Comparison of ENCODE assay signal across 26 cellular contexts in genomic region chr22:24169439-24170058, GRCh38. TPM values are rescaled to one million over a fixed set of nuclear protein-coding genes. Genes with fewer than 3 reads are reported as not detected.
A peak's percentile ranks its signal among the peaks of the same experiment; 100 is the strongest.
DNase-seq lines count a peak whose midpoint lies in the region; ATAC-seq, FAIRE-seq and TF ChIP-seq lines count a peak whose summit lies in the region.
"Had no signal": no experiment of that assay in that cellular context is flagged by ENCODE, and none has a peak within 500 bp of the region (broad histone marks: within the 10 kb centered on the region; RNA-seq: fewer than 3 reads in every experiment).

No MANE protein-coding gene starts in this region.

- H3K9ac ChIP-seq in GM12878 (ENCODE audit: control insufficient read depth, insufficient read depth, low read length) (no peak overlapping the region), trophoblast cell (ENCODE audit: low read length) (no peak overlapping the region)

- no peak for DNase-seq in activated CD4-positive, alpha-beta T cell treated with anti-CD3 and anti-CD28 coated beads, Interleukin-2, amount 10 ng/mL, durations not matched to agents 7 days and 5 days
- no peak for DNase-seq in activated CD4-positive, alpha-beta T cell treated with anti-CD3 and anti-CD28 coated beads for 36 hours
- no peak for DNase-seq in GM23338 (ENCODE audit: low spot score)
- no peak for DNase-seq in GM12878 (ENCODE audit: low read depth, low spot score)
- DNase-seq in trophoblast cell, result no peak
- no peak for DNase-seq in NK-92 treated with Interleukin-12 subunit alpha and Interleukin-12 subunit beta, amount 100 ng/mL, for 24 hours (lab: John Stamatoyannopoulos, UW)
- DNase-seq in NCI-H526 treated with DMSO at 0.1 percent for 48 hours (lab: John Stamatoyannopoulos, UW), result no peak
- DNase-seq: brain microvascular endothelial cell; DMS153; foreskin melanocyte; MG63; naive B cell; NCI-H1417 treated with DMSO at 0.1 percent for 48 hours; NCI-H2081 treated with DMSO at 0.1 percent for 48 hours; NCI-H82; OCI-M1; right cardiac atrium; stimulated activated CD4-positive, alpha-beta T cell treated with anti-CD3 and anti-CD28 coated beads, Interleukin-4, amount 100 ng/mL, for 4 hours; T-helper 9 cell; upper lobe of left lung had no signal

- no peak overlapping the region for H3K18ac ChIP-seq in trophoblast cell (ENCODE audit: low read length)

- FAIRE-seq in GM12878 (lab: Jason Lieb, UNC), result no peak
- FAIRE-seq: colon had no signal

- in situ Hi-C loops in GM12878 (cut with MboI), result loop anchor here (5.0 kb wide), 1 partner anchor 217 kb away; no protein-coding TSS in a partner anchor

- H4K20me1 ChIP-seq in GM23338 (replicated peaks; ENCODE audit: insufficient read depth) (no peaks in the 10 kb centered on the region), GM12878 (ENCODE audit: control insufficient read depth, insufficient read depth) (no peaks in the 10 kb centered on the region)

- H3K79me1 ChIP-seq in trophoblast cell (ENCODE audit: low read length), result no peaks in the 10 kb centered on the region

- H3K79me2 ChIP-seq in GM23338 (replicated peaks; ENCODE audit: insufficient read depth), result no peaks in the 10 kb centered on the region
- no peaks in the 10 kb centered on the region for H3K79me2 ChIP-seq in GM12878 (ENCODE audit: control insufficient read depth, insufficient read depth, low read length)
- H3K79me2 ChIP-seq in trophoblast cell (ENCODE audit: control insufficient read depth, insufficient read depth, low read length, poor library complexity), result no peaks in the 10 kb centered on the region

- H3K27ac ChIP-seq in GM23338 (ENCODE audit: low read depth), result no peak overlapping the region
- no peak overlapping the region for H3K27ac ChIP-seq in GM12878 (ENCODE audit: control insufficient read depth, insufficient read depth)
- no peak overlapping the region for H3K27ac ChIP-seq in trophoblast cell (ENCODE audit: low read depth, low read length)
- H3K27ac ChIP-seq: 22Rv1, brain microvascular endothelial cell had no signal

- no peak overlapping the region for H4K8ac ChIP-seq in trophoblast cell (ENCODE audit: low read depth, low read length)

- H3K4me1 ChIP-seq in GM23338 (ENCODE audit: insufficient read depth), result no peaks in the 10 kb centered on the region
- no peaks in the 10 kb centered on the region for H3K4me1 ChIP-seq in GM12878 (ENCODE audit: control insufficient read depth, insufficient read depth, low read length)
- no peaks in the 10 kb centered on the region for H3K4me1 ChIP-seq in trophoblast cell (ENCODE audit: control insufficient read depth in 1 of 2, insufficient read depth in 2 of 2, low read length in 2 of 2)

- SMC1A ChIA-PET in GM12878 (lab: Charles Lee; ENCODE audit: uncharacterized antibody, unreplicated experiment), result no interaction called here

- H3K9me3 ChIP-seq in GM12878 (replicated peaks; ENCODE audit: control insufficient read depth, insufficient read depth, low read length), result no peaks in the 10 kb centered on the region
- no peaks in the 10 kb centered on the region for H3K9me3 ChIP-seq in trophoblast cell (ENCODE audit: insufficient read depth, low read depth, low read length)
- H3K9me3 ChIP-seq: MG63, upper lobe of left lung had no signal

- H3K23ac ChIP-seq in trophoblast cell (ENCODE audit: low read length), result no peak overlapping the region

- H2BK5ac ChIP-seq in trophoblast cell (ENCODE audit: low read depth, low read length, poor library complexity), result no peak overlapping the region

- H4K91ac ChIP-seq in trophoblast cell (ENCODE audit: low read depth, low read length), result no peak overlapping the region

- no peaks in the 10 kb centered on the region for H3K9me3 Mint-ChIP-seq in activated CD4-positive, alpha-beta T cell treated with anti-CD3 and anti-CD28 coated beads, Interleukin-2, amount 10 ng/mL, durations not matched to agents 7 days and 5 days
- no peaks in the 10 kb centered on the region for H3K9me3 Mint-ChIP-seq in activated CD4-positive, alpha-beta T cell treated with anti-CD3 and anti-CD28 coated beads for 36 hours (ENCODE audit: low read depth)
- H3K9me3 Mint-ChIP-seq in GM23338, result no peaks in the 10 kb centered on the region
- H3K9me3 Mint-ChIP-seq: naive B cell had no signal

- H2BK12ac ChIP-seq in trophoblast cell (ENCODE audit: low read length), result peak overlapping the region; percentile 14

- CTCF ChIA-PET in activated CD4-positive, alpha-beta T cell treated with anti-CD3 and anti-CD28 coated beads, Interleukin-2, amount 10 ng/mL, durations not matched to agents 7 days and 5 days (lab: Charles Lee), result interaction anchor here (3.1 kb wide), 1 partner anchor 13 kb away, joined by 15 read pairs; no protein-coding TSS in a partner anchor
- CTCF ChIA-PET in activated CD4-positive, alpha-beta T cell treated with anti-CD3 and anti-CD28 coated beads for 36 hours (lab: Charles Lee), result interaction anchor here (0.8 to 1.0 kb wide), 2 partner anchors 11 to 13 kb away, joined by 3 to 4 read pairs; no protein-coding TSS in a partner anchor
- CTCF ChIA-PET in GM12878 (lab: Yijun Ruan, JAX), result interaction anchor here (1.6 to 8.9 kb wide), 2 partner anchors 14 to 62 kb away, joined by 3 to 94 read pairs; no protein-coding TSS in a partner anchor

- H3K14ac ChIP-seq in trophoblast cell (ENCODE audit: low read length), result no peak overlapping the region

- no TSS peak for BruUV-seq in GM12878 (replicated peaks; lab: Mats Ljungman, UMichigan)

- WGBS in GM12878 (ENCODE audit: insufficient coverage, insufficient replicate concordance, low lambda C conversion rate, missing lambda C conversion rate), result 82% methylated on average over 12 of the region's 12 CpGs
- WGBS in trophoblast cell (ENCODE audit: extremely low coverage, insufficient coverage, insufficient read length), result no CpG with 5 or more reads among the region's 12 CpGs

- no peak overlapping the region for H3K4ac ChIP-seq in trophoblast cell (ENCODE audit: low read depth, low read length)

- H3K4me1 Mint-ChIP-seq in activated CD4-positive, alpha-beta T cell treated with anti-CD3 and anti-CD28 coated beads, Interleukin-2, amount 10 ng/mL, durations not matched to agents 7 days and 5 days, result no peaks in the 10 kb centered on the region
- H3K4me1 Mint-ChIP-seq in activated CD4-positive, alpha-beta T cell treated with anti-CD3 and anti-CD28 coated beads for 36 hours, result no peaks in the 10 kb centered on the region
- no peaks in the 10 kb centered on the region for H3K4me1 Mint-ChIP-seq in GM23338

- H3K4me3 Mint-ChIP-seq in activated CD4-positive, alpha-beta T cell treated with anti-CD3 and anti-CD28 coated beads, Interleukin-2, amount 10 ng/mL, durations not matched to agents 7 days and 5 days, result no peak overlapping the region
- H3K4me3 Mint-ChIP-seq in activated CD4-positive, alpha-beta T cell treated with anti-CD3 and anti-CD28 coated beads for 36 hours, result no peak overlapping the region
- no peak overlapping the region for H3K4me3 Mint-ChIP-seq in GM23338
- H3K4me3 Mint-ChIP-seq: naive B cell had no signal

- TF ChIP-seq CTCF in GM23338 (conservative IDR thresholded peaks at IDR 0.05; ENCODE audit: low read depth in 2 of 2) (no peak), GM12878 (IDR thresholded peaks at IDR 0.05 in 2 of 3, conservative IDR thresholded peaks at IDR 0.05 in 1 of 3; ENCODE audit: control insufficient read depth in 2 of 3, extremely low read depth in 1 of 3, insufficient read depth in 1 of 3, low read depth in 3 of 3, low read length in 3 of 3) (no peak)

- no peak for TF ChIP-seq RAD21 in GM12878 (IDR thresholded peaks at IDR 0.05; ENCODE audit: insufficient read depth, low read depth, low read length)

- TF ChIP-seq POLR2A in GM12878 (IDR thresholded peaks at IDR 0.05; ENCODE audit: low read depth, low read length), result peak; percentile 26

- intact Hi-C loops in activated CD4-positive, alpha-beta T cell treated with anti-CD3 and anti-CD28 coated beads for 36 hours (cut with DNase I, micrococcal nuclease), result loop anchor here in 1 of 2 experiments (10.0 kb wide), 1 partner anchor 215 kb away; no protein-coding TSS in a partner anchor
- intact Hi-C loops in GM12878 (cut with micrococcal nuclease; ENCODE audit: unreplicated experiment), result loop anchor here (10.0 kb wide), 1 partner anchor 215 kb away; no protein-coding TSS in a partner anchor

- POLR2A ChIA-PET in activated CD4-positive, alpha-beta T cell treated with anti-CD3 and anti-CD28 coated beads, Interleukin-2, amount 10 ng/mL, durations not matched to agents 7 days and 5 days (lab: Charles Lee), result no interaction called here
- POLR2A ChIA-PET in activated CD4-positive, alpha-beta T cell treated with anti-CD3 and anti-CD28 coated beads for 36 hours (lab: Charles Lee), result no interaction called here
- POLR2A ChIA-PET in GM12878 (lab: Charles Lee), result no interaction called here

- H3K4me2 ChIP-seq in GM23338, result no peak overlapping the region
- H3K4me2 ChIP-seq in GM12878 (ENCODE audit: control insufficient read depth, insufficient read depth), result no peak overlapping the region
- H3K4me2 ChIP-seq in trophoblast cell (ENCODE audit: low read length), result no peak overlapping the region

- peaks cover 17% of the 10 kb centered on the region for H3K36me3 Mint-ChIP-seq in activated CD4-positive, alpha-beta T cell treated with anti-CD3 and anti-CD28 coated beads, Interleukin-2, amount 10 ng/mL, durations not matched to agents 7 days and 5 days (ENCODE audit: low read depth)
- peaks cover 20% of the 10 kb centered on the region for H3K36me3 Mint-ChIP-seq in activated CD4-positive, alpha-beta T cell treated with anti-CD3 and anti-CD28 coated beads for 36 hours (ENCODE audit: low read depth)
- peaks cover 6% of the 10 kb centered on the region for H3K36me3 Mint-ChIP-seq in GM23338 (ENCODE audit: low read depth)

- no peaks in the 10 kb centered on the region for H3K9me2 ChIP-seq in GM23338 (ENCODE audit: insufficient read depth)

- no peak overlapping the region for H3K4me3 ChIP-seq in GM23338
- no peak overlapping the region for H3K4me3 ChIP-seq in GM12878
- no peak overlapping the region for H3K4me3 ChIP-seq in trophoblast cell (ENCODE audit: low read depth, low read length)
- H3K4me3 ChIP-seq: MG63, upper lobe of left lung had no signal

- H3K27me3 ChIP-seq in GM23338 (ENCODE audit: insufficient read depth) (no peaks in the 10 kb centered on the region), GM12878 (replicated peaks in 1 of 2; ENCODE audit: control insufficient read depth in 2 of 2, insufficient read depth in 2 of 2, low read length in 1 of 2) (no peaks in the 10 kb centered on the region), trophoblast cell (ENCODE audit: insufficient read depth, low read length) (no peaks in the 10 kb centered on the region)
- H3K27me3 ChIP-seq: brain microvascular endothelial cell, MG63, upper lobe of left lung had no signal

- no peaks in the 10 kb centered on the region for H3F3A ChIP-seq in GM23338 (replicated peaks; ENCODE audit: low read depth)

- H2BK120ac ChIP-seq in trophoblast cell (ENCODE audit: insufficient read depth, low read length, poor library complexity), result no peak overlapping the region

- H2AFZ ChIP-seq in GM23338, result no peak overlapping the region
- no peak overlapping the region for H2AFZ ChIP-seq in GM12878 (ENCODE audit: control insufficient read depth, low read depth, low read length)
- H2AFZ ChIP-seq in trophoblast cell (ENCODE audit: insufficient read depth, low read length, poor library complexity), result no peak overlapping the region

- H3K27ac Mint-ChIP-seq in activated CD4-positive, alpha-beta T cell treated with anti-CD3 and anti-CD28 coated beads, Interleukin-2, amount 10 ng/mL, durations not matched to agents 7 days and 5 days, result peak overlapping the region; percentile 11
- no peak overlapping the region for H3K27ac Mint-ChIP-seq in activated CD4-positive, alpha-beta T cell treated with anti-CD3 and anti-CD28 coated beads for 36 hours
- peak overlapping the region; percentile 65; the same call in 1 of the 2 replicates for H3K27ac Mint-ChIP-seq in GM23338

- RAD21 ChIA-PET in GM12878 (lab: Charles Lee; ENCODE audit: unreplicated experiment), result no interaction called here

- H2AK5ac ChIP-seq in trophoblast cell (ENCODE audit: low read length), result no peak overlapping the region

- TF ChIP-seq EP300 in GM12878 (IDR thresholded peaks at IDR 0.05; ENCODE audit: borderline replicate concordance in 1 of 2, control insufficient read depth in 1 of 2, low read depth in 2 of 2, low read length in 2 of 2), result no peak

- ATAC-seq in activated CD4-positive, alpha-beta T cell treated with anti-CD3 and anti-CD28 coated beads for 36 hours, result no peak
- ATAC-seq in GM23338 (no peak), GM12878 (no peak), GM18511 (IDR thresholded peaks at IDR 0.05; ENCODE audit: unreplicated experiment) (no peak)
- ATAC-seq: esophagus mucosa, left lobe of liver, right cardiac atrium, Right ventricle myocardium inferior had no signal

- no peaks in the 10 kb centered on the region for H3K27me3 Mint-ChIP-seq in activated CD4-positive, alpha-beta T cell treated with anti-CD3 and anti-CD28 coated beads, Interleukin-2, amount 10 ng/mL, durations not matched to agents 7 days and 5 days
- no peaks in the 10 kb centered on the region for H3K27me3 Mint-ChIP-seq in activated CD4-positive, alpha-beta T cell treated with anti-CD3 and anti-CD28 coated beads for 36 hours
- peaks cover 1% of the 10 kb centered on the region for H3K27me3 Mint-ChIP-seq in GM23338 (ENCODE audit: insufficient read depth, low read depth, poor library complexity)
- H3K27me3 Mint-ChIP-seq: naive B cell had no signal

- no peak overlapping the region for H4K12ac ChIP-seq in trophoblast cell (ENCODE audit: low read depth, low read length)

- 0 out of 2 replicates have a peak, but pooled peaks cover 3% of the 10 kb centered on the region for H3K36me3 ChIP-seq in GM23338 (ENCODE audit: insufficient read depth)
- H3K36me3 ChIP-seq in GM12878 (ENCODE audit: control insufficient read depth in 2 of 2, insufficient read depth in 2 of 2, low read length in 1 of 2), result peaks cover 12 to 30% of the 10 kb centered on the region in 2 experiments; a peak in 3 of 4 replicates
- peaks cover 55 to 68% of the 10 kb centered on the region in 2 experiments for H3K36me3 ChIP-seq in trophoblast cell (ENCODE audit: control insufficient read depth in 1 of 2, insufficient read depth in 2 of 2, low read length in 2 of 2)

RNA-seq across cellular contexts. Expression of gene SUSD2, which starts 11.7 kb away (rescaled TPM):
- total RNA-seq in activated CD4-positive, alpha-beta T cell treated with anti-CD3 and anti-CD28 coated beads, Interleukin-2, amount 10 ng/mL, durations not matched to agents 7 days and 5 days, result 1 to 10 TPM; 1.0 to 1.1 TPM
- under 1 TPM; 0.65 to 0.80 TPM for total RNA-seq in activated CD4-positive, alpha-beta T cell treated with anti-CD3 and anti-CD28 coated beads for 36 hours
- 2.1 and 2.2 TPM in 2 replicates for total RNA-seq in GM23338 (2014; rRNA removed; shearing (Covaris generic))
- 0.68 and 0.74 TPM in 2 replicates for polyA plus RNA-seq in GM23338 (2016; fragmentation: Nextera tagmentation; extraction: Ambion mirVana)
- total RNA-seq in GM12878 (2013; cell fraction: nucleolus; rRNA removed), result 0.44 and 0.54 TPM in 2 replicates
- 0.11 TPM in 1 of 2 replicates, not detected in the other for total RNA-seq in GM12878 (2014; rRNA removed)
- total RNA-seq in GM12878 (2014; rRNA removed; fragmentation: Illumina TruSeq; extraction: Trizol), result not detected in 2 replicates
- total RNA-seq in GM12878 (2021), result 0.11 and 0.31 TPM in 2 replicates
- not detected for polyA plus RNA-seq in GM12878 (2011; ENCODE audit: low read depth)
- 0.06 and 0.12 TPM in 2 replicates for polyA plus RNA-seq in GM12878 (2011; rRNA removed)
- 0.16 and 0.22 TPM in 2 replicates for polyA plus RNA-seq in GM12878 (2011; cell fraction: cytosol; rRNA removed)
- polyA plus RNA-seq in GM12878 (2011; cell fraction: nucleus; rRNA removed), result 1.3 and 1.4 TPM in 2 replicates
- 0.03 and 0.04 TPM in 2 replicates for polyA plus RNA-seq in GM12878 (2012)
- not detected in 2 replicates for polyA plus RNA-seq in GM12878 (2014; fragmentation: Illumina TruSeq; extraction: Trizol)
- polyA plus RNA-seq in GM12878 (2014; fragmentation: Nextera tagmentation; extraction: Ambion mirVana), result not detected
- polyA plus RNA-seq in GM12878 (2014; rRNA removed), result 0.04 and 0.08 TPM in 2 replicates
- polyA plus RNA-seq in GM12878 (2016; fragmentation: Nextera tagmentation; extraction: Ambion mirVana), result under 1 TPM in 1 of 2 experiments, not detected in 1; 0.05 TPM
- 0.21 and 0.22 TPM in 2 replicates for polyA minus RNA-seq in GM12878 (2011; rRNA and poly(A)+ RNA removed)
- polyA minus RNA-seq in GM12878 (2011; cell fraction: cytosol; rRNA and poly(A)+ RNA removed), result not detected in 2 replicates
- 0.60 and 0.86 TPM in 2 replicates for polyA minus RNA-seq in GM12878 (2011; cell fraction: nucleus; rRNA and poly(A)+ RNA removed)
- polyA plus RNA-seq in trophoblast cell (2013), result 36.0 and 40.8 TPM in 2 replicates
